10 cellular contexts compared by ENCODE assay signal in genomic region chr1:89631756-89632155, GRCh38. TPM values are rescaled to one million over a fixed set of nuclear protein-coding genes. Genes with fewer than 3 reads are reported as not detected.
DNase-seq lines count a peak whose midpoint lies in the region; ATAC-seq and TF ChIP-seq lines count a peak whose summit lies in the region.
"Had no signal": no experiment of that assay in that cellular context is flagged by ENCODE, and none has a peak within 500 bp of the region (broad histone marks: within the 10 kb centered on the region; RNA-seq: fewer than 3 reads in every experiment).

No MANE protein-coding gene starts in this region.

- peak overlapping the region; percentile 84 for H3K4me3 ChIP-seq in HUES48 (ENCODE audit: low read depth, low read length)
- H3K4me3 ChIP-seq in iPS-15b (ENCODE audit: low read depth, low read length) = peak overlapping the region; percentile 82

- no peak overlapping the region for H3K27ac ChIP-seq in HUES48 (ENCODE audit: low read depth, low read length)

- peak overlapping the region; percentile 93 for H3K4me3 Mint-ChIP-seq in activated naive CD8-positive, alpha-beta T cell treated with anti-CD3 and anti-CD28 coated beads for 36 hours
- H3K4me3 Mint-ChIP-seq in stimulated activated naive B cell treated with anti-CD40 and anti-IgM and Interleukin-4, amounts not matched to agents 10 μg/mL and 1 μg/mL and 100 μg/mL, for 72 hours = peak overlapping the region; percentile 91

- no peak for TF ChIP-seq CTCF in GM13977 (IDR thresholded peaks at IDR 0.05; ENCODE audit: extremely low read depth, insufficient read depth, missing control alignments)

- H3K36me3 ChIP-seq in HUES48 (ENCODE audit: control insufficient read depth, insufficient read depth, low read length) (no peaks in the 10 kb centered on the region), iPS-15b (ENCODE audit: control insufficient read depth, insufficient read depth, low read length) (no peaks in the 10 kb centered on the region)

- peaks cover 44% of the 10 kb centered on the region for H3K36me3 Mint-ChIP-seq in activated naive CD8-positive, alpha-beta T cell treated with anti-CD3 and anti-CD28 coated beads for 36 hours
- peaks cover 8 to 12% of the 10 kb centered on the region in 2 donors for H3K36me3 Mint-ChIP-seq in stimulated activated naive B cell treated with anti-CD40 and anti-IgM and Interleukin-4, amounts not matched to agents 10 μg/mL and 1 μg/mL and 100 μg/mL, for 72 hours

- in situ Hi-C loops in GM13977 (cut with MboI; ENCODE audit: low pct_unique_long_range_greater_than_20kb, low sequenced_read_pairs, unreplicated experiment) = loop anchor here (25.0 kb wide), 2 partner anchors 131 to 356 kb away; partner anchors contain the start of gene ZNF326
- in situ Hi-C loops in KBM-7 (cut with MboI; ENCODE audit: low pct_unique_long_range_greater_than_20kb, low sequenced_read_pairs) = loop anchor here (10.0 kb wide), 1 partner anchor 133 kb away; no protein-coding TSS in a partner anchor

- H3K27me3 Mint-ChIP-seq in activated naive CD8-positive, alpha-beta T cell treated with anti-CD3 and anti-CD28 coated beads for 36 hours = no peaks in the 10 kb centered on the region
- H3K27me3 Mint-ChIP-seq in stimulated activated naive B cell treated with anti-CD40 and anti-IgM and Interleukin-4, amounts not matched to agents 10 μg/mL and 1 μg/mL and 100 μg/mL, for 72 hours = no peaks in the 10 kb centered on the region

- peaks cover 68% of the 10 kb centered on the region for H3K4me1 Mint-ChIP-seq in activated naive CD8-positive, alpha-beta T cell treated with anti-CD3 and anti-CD28 coated beads for 36 hours
- peaks cover 24 to 69% of the 10 kb centered on the region in 2 donors for H3K4me1 Mint-ChIP-seq in stimulated activated naive B cell treated with anti-CD40 and anti-IgM and Interleukin-4, amounts not matched to agents 10 μg/mL and 1 μg/mL and 100 μg/mL, for 72 hours

- ATAC-seq in stimulated activated naive B cell treated with anti-CD40 and anti-IgM and Interleukin-4, amounts not matched to agents 10 μg/mL and 1 μg/mL and 100 μg/mL, for 72 hours (replicated peaks) = no peak

- H3K9ac ChIP-seq in HUES48 (ENCODE audit: low read depth, low read length) (no peak overlapping the region), iPS-15b (ENCODE audit: low read depth, low read length) (no peak overlapping the region)

- H3K27me3 ChIP-seq in HUES48 (ENCODE audit: control insufficient read depth, insufficient read depth, low read length) (peaks cover 35% of the 10 kb centered on the region), iPS-15b (ENCODE audit: control insufficient read depth, insufficient read depth, low read length) (peaks cover 46% of the 10 kb centered on the region)

- H3K4me1 ChIP-seq in HUES48 (ENCODE audit: control insufficient read depth, insufficient read depth, low read length) (peaks cover 17% of the 10 kb centered on the region), iPS-15b (ENCODE audit: control insufficient read depth, insufficient read depth, low read length) (peaks cover 9% of the 10 kb centered on the region)

- no peaks in the 10 kb centered on the region for H3K9me3 Mint-ChIP-seq in activated naive CD8-positive, alpha-beta T cell treated with anti-CD3 and anti-CD28 coated beads for 36 hours
- H3K9me3 Mint-ChIP-seq in stimulated activated naive B cell treated with anti-CD40 and anti-IgM and Interleukin-4, amounts not matched to agents 10 μg/mL and 1 μg/mL and 100 μg/mL, for 72 hours = no peaks in the 10 kb centered on the region

- H3K27ac Mint-ChIP-seq in activated naive CD8-positive, alpha-beta T cell treated with anti-CD3 and anti-CD28 coated beads for 36 hours = peak overlapping the region; percentile 93
- peak overlapping the region; percentile 84 for H3K27ac Mint-ChIP-seq in stimulated activated naive B cell treated with anti-CD40 and anti-IgM and Interleukin-4, amounts not matched to agents 10 μg/mL and 1 μg/mL and 100 μg/mL, for 72 hours

- no peak for DNase-seq in activated naive CD8-positive, alpha-beta T cell treated with anti-CD3 and anti-CD28 coated beads for 36 hours
- no peak for DNase-seq in stimulated activated naive B cell treated with anti-CD40 and anti-IgM and Interleukin-4, amounts not matched to agents 10 μg/mL and 1 μg/mL and 100 μg/mL, for 72 hours
- DNase-seq in RPMI8226 (no peak), GM13977 (ENCODE audit: low spot score) (no peak), KBM-7 (no peak)
- DNase-seq: activated effector memory CD4-positive, alpha-beta T cell treated with Interleukin-2 at 50 U/mL for 16 hours; NCI-H524 treated with DMSO at 0.1 percent for 48 hours; stimulated activated CD4-positive, alpha-beta T cell treated with anti-CD3 and anti-CD28 coated beads, Interleukin-4, amount 100 ng/mL, for 4 hours had no signal

- H3K9me3 ChIP-seq in HUES48 (ENCODE audit: control insufficient read depth, insufficient read depth, low read length) (no peaks in the 10 kb centered on the region), iPS-15b (ENCODE audit: control insufficient read depth, insufficient read depth, low read length) (no peaks in the 10 kb centered on the region)

RNA-seq across cellular contexts. Expression of gene LRRC8C, which starts 1.2 kb away (rescaled TPM):
- 10 to 100 TPM; 31.7 to 32.3 TPM for total RNA-seq in activated naive CD8-positive, alpha-beta T cell treated with anti-CD3 and anti-CD28 coated beads for 36 hours
